20 cellular contexts compared by ENCODE assay signal in the genomic region with DNA sequence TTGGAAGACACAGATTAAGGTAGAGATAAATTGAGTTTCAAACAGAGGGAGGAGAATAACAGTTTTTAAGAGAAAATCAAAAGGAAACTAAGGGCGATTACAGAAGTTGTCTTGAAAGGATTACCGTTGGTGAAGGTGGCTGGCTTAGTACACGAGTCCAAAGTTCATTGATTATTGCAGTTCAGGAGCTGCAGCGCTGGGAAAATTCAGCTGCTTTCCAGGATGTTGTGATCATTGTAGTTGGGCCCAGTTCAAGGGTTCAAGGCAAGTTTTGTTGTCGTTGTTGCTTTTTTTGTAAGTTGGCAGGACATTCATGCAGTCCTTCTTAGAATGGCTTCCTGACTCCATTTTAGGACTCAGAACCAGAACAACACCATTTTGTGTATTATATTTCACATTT.
DNase-seq lines count a peak whose midpoint lies in the region; ATAC-seq, FAIRE-seq and TF ChIP-seq lines count a peak whose summit lies in the region.
"Had no signal": no experiment of that assay in that cellular context is flagged by ENCODE, and none has a peak within 500 bp of the region (broad histone marks: within the 10 kb centered on the region; RNA-seq: fewer than 3 reads in every experiment).

No MANE protein-coding gene starts in this region.

- intact Hi-C loops in body of pancreas (cut with DNase I), result no loop called here
- intact Hi-C loops in HepG2 (cut with micrococcal nuclease; ENCODE audit: unreplicated experiment), result no loop called here
- intact Hi-C loops in pancreas (cut with DNase I), result no loop called here

- H3K27ac ChIP-seq in body of pancreas (peak overlapping the region; percentile 59 to 82 (median 77)), HepG2 (ENCODE audit: extremely low read length, insufficient read depth, low read length) (no peak overlapping the region), pancreas (peak overlapping the region; percentile 49 to 83 (median 66))
- H3K27ac ChIP-seq in CD8-positive, alpha-beta memory T cell (ENCODE audit: low read depth, low read length), result no peak overlapping the region
- H3K27ac ChIP-seq: A549, C4-2B, HL-60 had no signal

- H3K4me2 ChIP-seq in HepG2 (ENCODE audit: low read depth, low read length), result no peak overlapping the region
- H3K4me2 ChIP-seq: A549 had no signal

- POLR2A ChIA-PET in HepG2 (lab: Yijun Ruan, JAX), result no interaction called here
- POLR2A ChIA-PET in CD8-positive, alpha-beta memory T cell (lab: Charles Lee), result no interaction called here

- H3K4me3 ChIP-seq in body of pancreas (no peak overlapping the region), HepG2 (replicated peaks in 1 of 3; ENCODE audit: insufficient read depth in 1 of 3, low read depth in 2 of 3, low read length in 3 of 3) (no peak overlapping the region), pancreas (peak overlapping the region in 1 of 4 donors; percentile 2)
- H3K4me3 ChIP-seq in CD8-positive, alpha-beta memory T cell (ENCODE audit: low read length), result no peak overlapping the region
- H3K4me3 ChIP-seq: A549 had no signal

- H3K27me3 ChIP-seq in body of pancreas (no peaks in the 10 kb centered on the region), HepG2 (ENCODE audit: control insufficient read depth in 1 of 2, insufficient read depth in 2 of 2, low read length in 2 of 2) (no peaks in the 10 kb centered on the region), pancreas (no peaks in the 10 kb centered on the region)
- H3K27me3 ChIP-seq in CD8-positive, alpha-beta memory T cell (ENCODE audit: insufficient read depth, low read length, poor library complexity, severe bottlenecking), result no peaks in the 10 kb centered on the region
- H3K27me3 ChIP-seq: BE2C had no signal

- no peaks in the 10 kb centered on the region for H3K36me3 Mint-ChIP-seq in CD8-positive, alpha-beta memory T cell
- H3K36me3 Mint-ChIP-seq: CD4-positive, alpha-beta memory T cell had no signal

- no peak overlapping the region for H3K4me3 Mint-ChIP-seq in CD8-positive, alpha-beta memory T cell
- H3K4me3 Mint-ChIP-seq: CD4-positive, alpha-beta memory T cell; HFFc6 had no signal

- no peaks in the 10 kb centered on the region for H4K20me1 ChIP-seq in HepG2 (ENCODE audit: insufficient read depth, low read length)

- peak; percentile 96 for ATAC-seq in body of pancreas
- no peak for ATAC-seq in HepG2
- ATAC-seq in pancreas, result peak; percentile 93 to 96 (median 94)
- ATAC-seq: A549 had no signal

- no peaks in the 10 kb centered on the region for H3K27me3 Mint-ChIP-seq in CD8-positive, alpha-beta memory T cell
- H3K27me3 Mint-ChIP-seq: CD4-positive, alpha-beta memory T cell had no signal

- FAIRE-seq in HepG2 (lab: Jason Lieb, UNC), result no peak
- FAIRE-seq in pancreas (lab: Jason Lieb, UNC), result no peak
- no peak for FAIRE-seq in frontal cortex (lab: Jason Lieb, UNC)
- FAIRE-seq: A549, D721Med, GM12892 had no signal

- BruUV-seq in HepG2 (replicated peaks; lab: Mats Ljungman, UMichigan), result no TSS peak

- H3K9ac ChIP-seq in HepG2 (ENCODE audit: insufficient read depth, low read depth, low read length), result no peak overlapping the region

- peak; percentile 71 to 86 (median 81) for DNase-seq in body of pancreas
- peak; percentile 2 for DNase-seq in HepG2 (ENCODE audit: low spot score)
- peak in 4 of 6 donors; percentile 43 to 80 (median 76) for DNase-seq in pancreas
- no peak for DNase-seq in CD8-positive, alpha-beta memory T cell
- DNase-seq in frontal cortex (ENCODE audit: low spot score in 2 of 2), result no peak
- no peak for DNase-seq in hepatic stellate cell (ENCODE audit: low spot score)
- DNase-seq: BE2C, COR-L47, DMS153, DND-41, GDM1, HCEC 1CT, HFFc6, IMR-90 had no signal

- no peak for TF ChIP-seq RAD21 in HepG2 (CRISPR knock-in tag; IDR thresholded peaks at IDR 0.05)

- H3K36me3 ChIP-seq in body of pancreas (replicated peaks in 1 of 2; ENCODE audit: insufficient read depth in 1 of 2, low read depth in 2 of 2) (no peaks in the 10 kb centered on the region), HepG2 (replicated peaks in 1 of 2; ENCODE audit: control insufficient read depth in 1 of 2, insufficient read depth in 2 of 2, low read length in 2 of 2) (no peaks in the 10 kb centered on the region), pancreas (no peaks in the 10 kb centered on the region)
- H3K36me3 ChIP-seq in CD8-positive, alpha-beta memory T cell (ENCODE audit: insufficient read depth, low read length), result no peaks in the 10 kb centered on the region
- H3K36me3 ChIP-seq: BE2C had no signal

- 24 to 40% methylated on average over 5 of the region's 5 CpGs for WGBS in body of pancreas, 2 donors
- 6% methylated on average over 5 of the region's 5 CpGs for WGBS in HepG2 (ENCODE audit: low lambda C conversion rate)
- WGBS in pancreas, 2 donors, result 28 to 39% methylated on average over 5 of the region's 5 CpGs

- CTCF ChIA-PET in HepG2 (lab: Yijun Ruan, JAX; ENCODE audit: low intra/inter-chr PET ratio, low total read pairs), result no interaction called here
- CTCF ChIA-PET in CD8-positive, alpha-beta memory T cell (lab: Charles Lee), result no interaction called here

- H3K4me1 ChIP-seq in body of pancreas, result peaks cover 51% of the 10 kb centered on the region
- 0 out of 2 replicates have a peak, but pooled peaks cover 6% of the 10 kb centered on the region for H3K4me1 ChIP-seq in HepG2 (ENCODE audit: insufficient read depth, low read length)
- peaks cover 18 to 35% (median 20%) of the 10 kb centered on the region in 3 donors for H3K4me1 ChIP-seq in pancreas
- no peaks in the 10 kb centered on the region for H3K4me1 ChIP-seq in CD8-positive, alpha-beta memory T cell (ENCODE audit: insufficient read depth, low read length)
- H3K4me1 ChIP-seq: A549, BE2C had no signal

- no peak overlapping the region for H3K27ac Mint-ChIP-seq in CD8-positive, alpha-beta memory T cell
- H3K27ac Mint-ChIP-seq: CD4-positive, alpha-beta memory T cell; HFFc6 had no signal

- H2AFZ ChIP-seq in HepG2 (ENCODE audit: low read length), result no peak overlapping the region

- H3K9me3 ChIP-seq in body of pancreas (no peaks in the 10 kb centered on the region), HepG2 (ENCODE audit: low read length) (no peaks in the 10 kb centered on the region), pancreas (no peaks in the 10 kb centered on the region)
- H3K9me3 ChIP-seq in CD8-positive, alpha-beta memory T cell (ENCODE audit: low read length), result no peaks in the 10 kb centered on the region
- H3K9me3 ChIP-seq: A549, BE2C had no signal

- H3K9me3 Mint-ChIP-seq in CD8-positive, alpha-beta memory T cell, result peaks cover 3 to 9% (median 8%) of the 10 kb centered on the region in 5 donors

- TF ChIP-seq EP300 in HepG2 (IDR thresholded peaks at IDR 0.05; ENCODE audit: low read depth in 2 of 2, low read length in 2 of 2) (no peak), HepG2 (CRISPR knock-in tag; IDR thresholded peaks at IDR 0.05; ENCODE audit: borderline replicate concordance) (no peak)

- in situ Hi-C loops in HepG2 (cut with HindIII; ENCODE audit: extremely low pct_ligation_motif_present, low pct_unique_long_range_greater_than_20kb), result no loop called here

- no peak for TF ChIP-seq POLR2A in body of pancreas (IDR thresholded peaks at IDR 0.05)
- TF ChIP-seq POLR2A in HepG2 (IDR thresholded peaks at IDR 0.05; ENCODE audit: insufficient read depth in 1 of 2, low read depth in 2 of 2, low read length in 2 of 2), result no peak

- TF ChIP-seq CTCF in body of pancreas (IDR thresholded peaks at IDR 0.05) (no peak), HepG2 (CRISPR knock-in tag; IDR thresholded peaks at IDR 0.05) (no peak), pancreas (IDR thresholded peaks at IDR 0.05) (no peak)

- no peaks in the 10 kb centered on the region for H3K4me1 Mint-ChIP-seq in CD8-positive, alpha-beta memory T cell
- H3K4me1 Mint-ChIP-seq: CD4-positive, alpha-beta memory T cell had no signal

- H3K79me2 ChIP-seq in HepG2 (ENCODE audit: insufficient read depth, low read length), result no peaks in the 10 kb centered on the region

TF ChIP-seq in HepG2, 621 proteins besides CTCF, POLR2A, EP300 and RAD21:
- no peak for TF ChIP-seq SIX1 (CRISPR knock-in tag; IDR thresholded peaks at IDR 0.05; ENCODE audit: borderline replicate concordance)
- TF ChIP-seq HNF4A (CRISPR knock-in tag; IDR thresholded peaks at IDR 0.05), result peak; percentile 64
- TF ChIP-seq ZFP36L1 (CRISPR knock-in tag; IDR thresholded peaks at IDR 0.05), result no peak
- no peak for TF ChIP-seq REL (CRISPR knock-in tag; conservative IDR thresholded peaks at IDR 0.05)
- 0 out of 2 replicates have a peak, but pooled peaks have one; percentile 21 for TF ChIP-seq NCOR1 (IDR thresholded peaks at IDR 0.05; ENCODE audit: borderline replicate concordance, low read length)
- no peak for TF ChIP-seq YY1 (IDR thresholded peaks at IDR 0.05; ENCODE audit: insufficient read depth, insufficient replicate concordance, low read depth, low read length)
- no peak for TF ChIP-seq ZNF577 (CRISPR knock-in tag; IDR thresholded peaks at IDR 0.05; ENCODE audit: borderline replicate concordance, low read depth)
- no peak for TF ChIP-seq ARHGAP35 (CRISPR knock-in tag; IDR thresholded peaks at IDR 0.05; ENCODE audit: borderline replicate concordance)
- no peak for TF ChIP-seq ZMYM3 (CRISPR knock-in tag; IDR thresholded peaks at IDR 0.05)
- peak; percentile 65 for TF ChIP-seq RARA (CRISPR knock-in tag; IDR thresholded peaks at IDR 0.05)
- no peak for TF ChIP-seq MXI1 (IDR thresholded peaks at IDR 0.05; ENCODE audit: borderline replicate concordance, low read depth, low read length)
- TF ChIP-seq JUN (CRISPR knock-in tag; IDR thresholded peaks at IDR 0.05), result no peak
- TF ChIP-seq BCL6 (CRISPR knock-in tag; IDR thresholded peaks at IDR 0.05), result peak; percentile 83
- TF ChIP-seq, protein P1, sequence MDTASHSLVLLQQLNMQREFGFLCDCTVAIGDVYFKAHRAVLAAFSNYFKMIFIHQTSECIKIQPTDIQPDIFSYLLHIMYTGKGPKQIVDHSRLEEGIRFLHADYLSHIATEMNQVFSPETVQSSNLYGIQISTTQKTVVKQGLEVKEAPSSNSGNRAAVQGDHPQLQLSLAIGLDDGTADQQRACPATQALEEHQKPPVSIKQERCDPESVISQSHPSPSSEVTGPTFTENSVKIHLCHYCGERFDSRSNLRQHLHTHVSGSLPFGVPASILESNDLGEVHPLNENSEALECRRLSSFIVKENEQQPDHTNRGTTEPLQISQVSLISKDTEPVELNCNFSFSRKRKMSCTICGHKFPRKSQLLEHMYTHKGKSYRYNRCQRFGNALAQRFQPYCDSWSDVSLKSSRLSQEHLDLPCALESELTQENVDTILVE (CRISPR knock-in tag; IDR thresholded peaks at IDR 0.05), result no peak
- TF ChIP-seq NR2C2 (CRISPR knock-in tag; IDR thresholded peaks at IDR 0.05; ENCODE audit: borderline replicate concordance), result no peak

Comparison
In these comparisons a context has a peak if more than half of its experiments do, and no peak if none do; other contexts are left out.
1. DNase-seq: peak in body of pancreas (4 of 4), HepG2 (single experiment) and pancreas (4 of 6); none in CD8-positive, alpha-beta memory T cell (0 of 5), frontal cortex (0 of 2) and hepatic stellate cell (single experiment).
2. H3K27ac ChIP-seq: peak in body of pancreas (4 of 4) and pancreas (4 of 4); none in HepG2 (single experiment) and CD8-positive, alpha-beta memory T cell (single experiment).